8 cellular contexts compared by ENCODE assay signal in genomic region chr18:51197661-51198424, GRCh38. TPM values are rescaled to one million over a fixed set of nuclear protein-coding genes. Genes with fewer than 3 reads are reported as not detected.
DNase-seq lines count a peak whose midpoint lies in the region; ATAC-seq, FAIRE-seq and TF ChIP-seq lines count a peak whose summit lies in the region.

Gene MEX3C (minus strand): TSS chr18:51197681. CDS start chr18:51197320, 361 bp downstream.

- intact Hi-C loops in Calu3 (cut with micrococcal nuclease; ENCODE audit: unreplicated experiment): loop anchor here (5.0 to 10.0 kb wide), 2 partner anchors 339 to 373 kb away; partner anchors contain the start of gene MRO

- H4K8ac ChIP-seq in H1 (ENCODE audit: extremely low read depth, insufficient read depth, low read length): peak within 1 kb of the TSS; percentile 98

- peak within 1 kb of the TSS; percentile 10; the same call in 1 of the 2 replicates for H2BK15ac ChIP-seq in H1 (ENCODE audit: low read length)

- peak; percentile 75 for ATAC-seq in GM21381 (IDR thresholded peaks at IDR 0.05; ENCODE audit: unreplicated experiment)
- ATAC-seq in memory B cell (ENCODE audit: low read depth): peak; percentile 72

- peak within 1 kb of the TSS; percentile 34 for H3K56ac ChIP-seq in H1 (replicated peaks; ENCODE audit: insufficient read length, low read depth, low read length)

- H2BK20ac ChIP-seq in H1 (ENCODE audit: low read length): no peak within 1 kb of the TSS

- peaks cover 33 to 41% of the 10 kb centered on the region in 2 experiments for H3K79me2 ChIP-seq in H1 (ENCODE audit: control insufficient read depth in 1 of 2, insufficient read depth in 2 of 2, low read length in 2 of 2)

- peak within 1 kb of the TSS; percentile 91 for H2BK5ac ChIP-seq in H1 (ENCODE audit: low read depth, low read length)

- H2BK120ac ChIP-seq in H1 (replicated peaks; ENCODE audit: low read depth, low read length): no peak within 1 kb of the TSS

- H3K79me1 ChIP-seq in H1 (ENCODE audit: low read depth, low read length): no peaks in the 10 kb centered on the region; the same call in 1 of the 2 replicates

- H4K5ac ChIP-seq in H1 (ENCODE audit: insufficient read length, low read depth, low read length): peak within 1 kb of the TSS; percentile 98

- H3K18ac ChIP-seq in H1 (ENCODE audit: extremely low read depth, low read length): peak within 1 kb of the TSS; percentile 52

- H3K27me3 Mint-ChIP-seq in Calu3 (ENCODE audit: unreplicated experiment): no peaks in the 10 kb centered on the region
- H3K27me3 Mint-ChIP-seq in memory B cell: no peaks in the 10 kb centered on the region

- H3K36me3 ChIP-seq in H1 (ENCODE audit: control insufficient read depth in 2 of 4, insufficient read depth in 4 of 4, low read length in 3 of 4): peaks cover 0 to 5% (median 0%) of the 10 kb centered on the region in 4 experiments; a peak in 1 of 8 replicates

- no peak within 1 kb of the TSS for H2AFZ ChIP-seq in H1 (ENCODE audit: low read length)

- H2BK12ac ChIP-seq in H1 (ENCODE audit: low read depth, low read length): no peak within 1 kb of the TSS

- TF ChIP-seq RAD21 in H1 (IDR thresholded peaks at IDR 0.05 in 1 of 2, conservative IDR thresholded peaks at IDR 0.05 in 1 of 2; ENCODE audit: low read depth in 2 of 2, low read length in 2 of 2): no peak

- peaks cover 0 to 3% (median 1%) of the 10 kb centered on the region in 4 experiments; a peak in 3 of 7 replicates for H3K4me1 ChIP-seq in H1 (replicated peaks in 1 of 4; ENCODE audit: control insufficient read depth in 3 of 4, insufficient read depth in 4 of 4, low read length in 3 of 4)

- BruUV-seq in Calu3 (replicated peaks; lab: Mats Ljungman, UMichigan): no TSS peak

- H3K4me3 Mint-ChIP-seq in Calu3 (ENCODE audit: low read depth, unreplicated experiment) (peak within 1 kb of the TSS; percentile 80), memory B cell (peak within 1 kb of the TSS; percentile 94)

- peak; percentile 55 for FAIRE-seq in H1 (lab: Jason Lieb, UNC)

- peak within 1 kb of the TSS; percentile 92 for H4K91ac ChIP-seq in H1 (replicated peaks; ENCODE audit: insufficient read length, low read length)

- TF ChIP-seq CTCF in Calu3 (IDR thresholded peaks at IDR 0.05; ENCODE audit: unreplicated experiment) (peak; percentile 25), H1 (IDR thresholded peaks at IDR 0.05; ENCODE audit: control extremely low read depth in 1 of 3, insufficient read depth in 1 of 3, low read depth in 1 of 3, low read length in 3 of 3) (peak; percentile 0 to 36 (median 24); a peak in 2 of 4 replicates)

- CTCF ChIA-PET in Calu3 (lab: Charles Lee): no interaction called here
- CTCF ChIA-PET in H1 (lab: Charles Lee; ENCODE audit: partially characterized antibody): interaction anchor here (0.6 to 3.5 kb wide), 12 partner anchors 14 to 189 kb away, joined by 3 to 15 read pairs (median 4); no protein-coding TSS in a partner anchor

- WGBS in H1 (ENCODE audit: extremely low coverage in 1 of 2, insufficient coverage in 1 of 2, insufficient read length in 1 of 2, insufficient replicate concordance in 2 of 2, low coverage in 1 of 2, low lambda C conversion rate in 2 of 2, missing lambda C conversion rate in 1 of 2), 2 experiments: 1% methylated on average over 38 of the region's 51 CpGs; no CpG with 5 or more reads in 1 of the 2 experiments

- H3K27ac Mint-ChIP-seq in Calu3 (ENCODE audit: unreplicated experiment) (peak within 1 kb of the TSS; percentile 100), memory B cell (peak within 1 kb of the TSS; percentile 78)

- peaks cover 9% of the 10 kb centered on the region for H3K4me1 Mint-ChIP-seq in Calu3 (ENCODE audit: low read depth, unreplicated experiment)
- H3K4me1 Mint-ChIP-seq in memory B cell: peaks cover 25% of the 10 kb centered on the region

- no peak within 1 kb of the TSS for H3K14ac ChIP-seq in H1 (ENCODE audit: insufficient read length)

- H3K36me3 Mint-ChIP-seq in Calu3 (ENCODE audit: insufficient read depth, unreplicated experiment) (peaks cover 60% of the 10 kb centered on the region), memory B cell (no peaks in the 10 kb centered on the region)

- H3K9me3 Mint-ChIP-seq in Calu3 (ENCODE audit: low read depth, unreplicated experiment) (no peaks in the 10 kb centered on the region), memory B cell (peaks cover 2% of the 10 kb centered on the region)

- peaks cover 2% of the 10 kb centered on the region for H3K23me2 ChIP-seq in H1 (ENCODE audit: low read depth, low read length)

- peak within 1 kb of the TSS; percentile 97 to 100 (median 99) for H3K4me3 ChIP-seq in H1 (ENCODE audit: extremely low read depth in 1 of 4, insufficient read depth in 2 of 4, low read depth in 3 of 4, low read length in 4 of 4)

- POLR2A ChIA-PET in H1 (lab: Charles Lee; ENCODE audit: partially characterized antibody): interaction anchor here (0.7 to 8.0 kb wide), 18 partner anchors 9 to 400 kb away, joined by 3 to 128 read pairs (median 4); no protein-coding TSS in a partner anchor

- H2AK5ac ChIP-seq in H1 (ENCODE audit: low read depth, low read length): no peak within 1 kb of the TSS

- DNase-seq in Calu3: peak; percentile 99
- DNase-seq in HUDEP-2 (lab: John Stamatoyannopoulos, UW; ENCODE audit: unreplicated experiment in 76 of 76): peak; percentile 73 to 100 (median 98)
- peak; percentile 95 for DNase-seq in NOMO-1 treated with dmso at 0.1 percent for 144 hours (lab: John Stamatoyannopoulos, UW; ENCODE audit: unreplicated experiment)
- DNase-seq in activated CD8-positive, alpha-beta memory T cell treated with anti-CD3 and anti-CD28 coated beads for 48 hours (ENCODE audit: low read depth in 2 of 3, low spot score in 2 of 3): peak; percentile 98
- DNase-seq in H1 (ENCODE audit: low read depth in 1 of 2, low spot score in 2 of 2): peak; percentile 98 to 99
- peak; percentile 98 to 99 for DNase-seq in memory B cell (ENCODE audit: low spot score in 2 of 2)
- DNase-seq in stimulated activated CD8-positive, alpha-beta memory T cell treated with anti-CD3 and anti-CD28 coated beads, Interleukin-12 subunit alpha, Interleukin-12 subunit beta, amount 100 ng/mL, for 24 hours (ENCODE audit: extremely low read depth): peak; percentile 99

- TF ChIP-seq POLR2A in H1 (IDR thresholded peaks at IDR 0.05; ENCODE audit: control extremely low read depth in 1 of 2, low read depth in 2 of 2, low read length in 2 of 2): peak; percentile 91 to 92

- H3K27me3 ChIP-seq in H1 (replicated peaks in 1 of 4; ENCODE audit: control insufficient read depth in 3 of 4, extremely low read depth in 1 of 4, insufficient read depth in 3 of 4, low read length in 3 of 4): no peaks in the 10 kb centered on the region

- H3K4ac ChIP-seq in H1 (replicated peaks; ENCODE audit: insufficient read length, low read depth, low read length): peak within 1 kb of the TSS; percentile 94

- peaks cover 7 to 15% of the 10 kb centered on the region in 2 experiments for H4K20me1 ChIP-seq in H1 (replicated peaks in 1 of 2; ENCODE audit: control insufficient read depth in 1 of 2, insufficient read depth in 2 of 2, low read length in 2 of 2)

- no peaks in the 10 kb centered on the region for H3K9me3 ChIP-seq in H1 (ENCODE audit: insufficient read depth in 2 of 2, low read depth in 1 of 2, low read length in 1 of 2)

- no peak within 1 kb of the TSS for H3K23ac ChIP-seq in H1 (ENCODE audit: insufficient read length)

- no peak for TF ChIP-seq EP300 in H1 (IDR thresholded peaks at IDR 0.05; ENCODE audit: borderline replicate concordance in 1 of 2, low read depth in 2 of 2, low read length in 2 of 2)

- peak within 1 kb of the TSS; percentile 80 to 94 for H3K4me2 ChIP-seq in H1 (ENCODE audit: insufficient read depth in 1 of 2, low read depth in 2 of 2, low read length in 2 of 2)

- peak within 1 kb of the TSS; percentile 92; the same call in 1 of the 2 replicates for H3K27ac ChIP-seq in H1 (ENCODE audit: low read depth, low read length)

- peak within 1 kb of the TSS; percentile 88 to 99 (median 89) for H3K9ac ChIP-seq in H1 (replicated peaks in 1 of 4; ENCODE audit: extremely low read depth in 1 of 4, low read depth in 3 of 4, low read length in 3 of 4)

TF ChIP-seq in H1, 55 proteins besides CTCF, POLR2A, EP300 and RAD21 (continues in another document):
- TF ChIP-seq RXRA (IDR thresholded peaks at IDR 0.05; ENCODE audit: insufficient read depth, low read depth, low read length) (no peak), SAP30 (IDR thresholded peaks at IDR 0.05; ENCODE audit: insufficient read depth, insufficient replicate concordance, low read length) (no peak), CREB1 (IDR thresholded peaks at IDR 0.05) (peak; percentile 93), ASH2L (IDR thresholded peaks at IDR 0.05; ENCODE audit: low read length) (peak; percentile 71), GABPA (IDR thresholded peaks at IDR 0.05; ENCODE audit: borderline replicate concordance, insufficient read depth, low read length) (no peak), POLR2AphosphoS5 (IDR thresholded peaks at IDR 0.05; ENCODE audit: low read depth, low read length) (peak; percentile 94), TBP (IDR thresholded peaks at IDR 0.05; ENCODE audit: low read depth, low read length) (peak; percentile 90), SP2 (IDR thresholded peaks at IDR 0.05; ENCODE audit: low read length) (peak; percentile 68), YY1 (IDR thresholded peaks at IDR 0.05; ENCODE audit: low read depth, low read length) (no peak), BACH1 (IDR thresholded peaks at IDR 0.05; ENCODE audit: low read length) (peak; percentile 86), KDM1A (IDR thresholded peaks at IDR 0.05; ENCODE audit: borderline replicate concordance, low read length) (peak; percentile 17; the same call in 1 of the 2 replicates), PHF8 (conservative IDR thresholded peaks at IDR 0.05; ENCODE audit: low read depth, low read length) (peak; percentile 59), SP1 (IDR thresholded peaks at IDR 0.05; ENCODE audit: low read depth, low read length) (peak; percentile 89), E2F6 (IDR thresholded peaks at IDR 0.05) (peak; percentile 99)

RNA-seq across cellular contexts. Expression of gene MEX3C, which starts in this region (rescaled TPM):
- 71.5 and 86.9 TPM in 2 replicates for total RNA-seq in Calu3 (2022)
- total RNA-seq in H1 (2021; fragmentation: NEBNext Ultra II Directional; extraction: Animal tissue kit (Norgen Biotek cat#: 25700)): 102 and 103 TPM in 2 replicates
- polyA plus RNA-seq in H1 (2011; rRNA removed): 29.6 and 48.2 TPM in 2 replicates
- polyA plus RNA-seq in H1 (2011; cell fraction: cytosol; rRNA removed): 41.2 TPM
- polyA plus RNA-seq in H1 (2011; cell fraction: nucleus; rRNA removed): 35.2 TPM
- polyA plus RNA-seq in H1 (2012, experiment 1 of 2): 58.7 to 93.5 TPM (median 74.0 TPM) in 4 replicates
- 16.6 TPM for polyA plus RNA-seq in H1 (2012, experiment 2 of 2)
- 58.2 TPM for polyA plus RNA-seq in H1 (2013, experiment 1 of 2)
- polyA plus RNA-seq in H1 (2013, experiment 2 of 2): 66.2 TPM
- polyA minus RNA-seq in H1 (2011; rRNA and poly(A)+ RNA removed): 117 and 118 TPM in 2 replicates
- 44.5 TPM for polyA minus RNA-seq in H1 (2011; cell fraction: cytosol; rRNA and poly(A)+ RNA removed)
- 91.9 TPM for polyA minus RNA-seq in H1 (2011; cell fraction: nucleus; rRNA and poly(A)+ RNA removed)

Comparison
In these comparisons a context has a peak if more than half of its experiments do, and no peak if none do; other contexts are left out.
1. Peak in every context shown above with its lines: DNase-seq, ATAC-seq, H3K4me3 ChIP-seq and H3K27ac ChIP-seq.